In genomic region chr9:93451762-93452709, GRCh38 we compare ENCODE assay signal across 8 cellular contexts. TPM values are rescaled to one million over a fixed set of nuclear protein-coding genes. Genes with fewer than 3 reads are reported as not detected.
DNase-seq lines count a peak whose midpoint lies in the region; ATAC-seq and TF ChIP-seq lines count a peak whose summit lies in the region.

No MANE protein-coding gene starts in this region.

- H3K4me1 Mint-ChIP-seq in T-helper 2 cell treated with Interferon-gamma antibody and Interleukin-4, amounts not matched to agents 5 μg/mL and 100 μg/mL, for 36 hours (ENCODE audit: low read depth): peaks cover 46% of the 10 kb centered on the region

- H3K4me1 ChIP-seq in iPS-15b (ENCODE audit: control insufficient read depth, insufficient read depth, low read length) (peaks cover 10% of the 10 kb centered on the region), skeletal muscle satellite cell (ENCODE audit: control insufficient read depth, insufficient read depth, low read length) (peaks cover 29% of the 10 kb centered on the region)

- H3K4me3 Mint-ChIP-seq in T-helper 2 cell treated with Interferon-gamma antibody and Interleukin-4, amounts not matched to agents 5 μg/mL and 100 μg/mL, for 36 hours: peak overlapping the region; percentile 91

- ATAC-seq in HG03066 (IDR thresholded peaks at IDR 0.05; ENCODE audit: low read depth, unreplicated experiment) (peak; percentile 15), GM19395 (IDR thresholded peaks at IDR 0.05; ENCODE audit: unreplicated experiment) (no peak), HG03108 (IDR thresholded peaks at IDR 0.05; ENCODE audit: unreplicated experiment) (no peak)

- DNase-seq in T-helper 2 cell treated with Interferon-gamma antibody and Interleukin-4, amounts not matched to agents 5 μg/mL and 100 μg/mL, for 36 hours (ENCODE audit: low spot score): peak; percentile 44
- peak; percentile 76 for DNase-seq in astrocyte of the hippocampus (ENCODE audit: low read depth, low spot score)

- H3K9ac ChIP-seq in iPS-15b (ENCODE audit: low read depth, low read length) (peak overlapping the region; percentile 65), skeletal muscle satellite cell (ENCODE audit: low read depth, low read length) (peak overlapping the region; percentile 94)

- H3K4me2 ChIP-seq in skeletal muscle satellite cell (ENCODE audit: low read length): peak overlapping the region; percentile 91

- peaks cover 50% of the 10 kb centered on the region for H3K36me3 Mint-ChIP-seq in T-helper 2 cell treated with Interferon-gamma antibody and Interleukin-4, amounts not matched to agents 5 μg/mL and 100 μg/mL, for 36 hours (ENCODE audit: low read depth)

- H3K27me3 Mint-ChIP-seq in T-helper 2 cell treated with Interferon-gamma antibody and Interleukin-4, amounts not matched to agents 5 μg/mL and 100 μg/mL, for 36 hours (ENCODE audit: low read depth): no peaks in the 10 kb centered on the region

- H3K36me3 ChIP-seq in iPS-15b (ENCODE audit: control insufficient read depth, insufficient read depth, low read length) (peaks cover 8% of the 10 kb centered on the region), skeletal muscle satellite cell (ENCODE audit: insufficient read depth, low read length) (peaks cover 27% of the 10 kb centered on the region)

- peak overlapping the region; percentile 90 for H3K27ac Mint-ChIP-seq in T-helper 2 cell treated with Interferon-gamma antibody and Interleukin-4, amounts not matched to agents 5 μg/mL and 100 μg/mL, for 36 hours

- no peaks in the 10 kb centered on the region for H3K9me3 Mint-ChIP-seq in T-helper 2 cell treated with Interferon-gamma antibody and Interleukin-4, amounts not matched to agents 5 μg/mL and 100 μg/mL, for 36 hours

- H3K9me3 ChIP-seq in iPS-15b (ENCODE audit: control insufficient read depth, insufficient read depth, low read length): no peaks in the 10 kb centered on the region
- no peaks in the 10 kb centered on the region for H3K9me3 ChIP-seq in skeletal muscle satellite cell (replicated peaks; ENCODE audit: low read length)

- peak; percentile 25 for TF ChIP-seq CTCF in GM12873 (IDR thresholded peaks at IDR 0.05; ENCODE audit: insufficient read depth, low read depth, low read length, missing control alignments)

- no peaks in the 10 kb centered on the region for H3K27me3 ChIP-seq in iPS-15b (ENCODE audit: control insufficient read depth, insufficient read depth, low read length)
- no peaks in the 10 kb centered on the region for H3K27me3 ChIP-seq in skeletal muscle satellite cell (ENCODE audit: control insufficient read depth, insufficient read depth, low read length)

- peak overlapping the region; percentile 85 for H3K4me3 ChIP-seq in iPS-15b (ENCODE audit: low read depth, low read length)
- H3K4me3 ChIP-seq in skeletal muscle satellite cell (ENCODE audit: low read length): peak overlapping the region; percentile 99

RNA-seq across cellular contexts. Expression of gene FAM120A, which starts 0.6 kb away (rescaled TPM):
- total RNA-seq in skeletal muscle satellite cell (2012; rRNA removed): 126 and 139 TPM in 2 replicates

RNA-seq across cellular contexts. Expression of gene FAM120AOS, which starts 1.3 kb away (rescaled TPM):
- 42.4 and 46.1 TPM in 2 replicates for total RNA-seq in skeletal muscle satellite cell (2012; rRNA removed)
